In the genomic region with DNA sequence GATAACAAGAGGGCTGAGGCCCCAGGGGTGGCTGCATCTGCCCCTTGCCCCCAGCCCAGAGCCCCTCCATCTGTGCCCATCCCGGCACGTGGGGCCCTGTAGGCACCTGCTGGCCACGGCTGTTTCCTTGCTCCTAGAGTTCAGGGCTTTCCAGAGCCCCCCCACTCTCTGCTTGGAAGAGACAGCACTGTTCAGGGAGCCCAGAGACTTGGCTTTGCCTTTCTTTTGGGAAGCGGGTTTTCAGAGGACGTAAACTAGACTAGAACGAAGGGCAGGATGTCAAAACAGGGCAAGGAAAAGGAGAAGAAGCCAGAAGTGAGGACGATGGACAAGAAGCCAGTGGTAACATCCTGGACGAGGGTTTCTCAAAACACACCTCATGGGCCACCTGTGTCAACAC, we compare ENCODE assay signal across 20 cellular contexts.
DNase-seq lines count a peak whose midpoint lies in the region; ATAC-seq, FAIRE-seq and TF ChIP-seq lines count a peak whose summit lies in the region.
"Had no signal": no experiment of that assay in that cellular context is flagged by ENCODE, and none has a peak within 500 bp of the region (broad histone marks: within the 10 kb centered on the region; RNA-seq: fewer than 3 reads in every experiment).

No MANE protein-coding gene starts in this region.

- DNase-seq in NCI-H1417 (lab: John Stamatoyannopoulos, UW) (peak in 2 of 3 experiments; percentile 47 to 68), NCI-H1417 treated with DMSO at 0.1 percent for 48 hours (lab: John Stamatoyannopoulos, UW) (no peak), K562 (ENCODE audit: extremely low read depth in 1 of 4, low spot score in 3 of 4) (no peak), nephron progenitor cell (no peak), D341Med (ENCODE audit: low spot score) (no peak), NCI-H748 treated with DMSO at 0.1 percent for 48 hours (lab: John Stamatoyannopoulos, UW) (no peak), NCI-H1105 treated with DMSO at 0.1 percent for 48 hours (lab: John Stamatoyannopoulos, UW) (no peak)
- DNase-seq: 8988T; CD4-positive, alpha-beta memory T cell; GM23248; HFFc6; IMR-90 had no signal

- CTCF ChIA-PET in K562 (lab: Yijun Ruan, JAX; ENCODE audit: low intra/inter-chr PET ratio) = no interaction called here

- no peak overlapping the region for H3K4me3 ChIP-seq in K562
- H3K4me3 ChIP-seq: BLaER1, GM23248 had no signal

- peaks cover 14% of the 10 kb centered on the region for H3K4me1 Mint-ChIP-seq in nephron progenitor cell
- H3K4me1 Mint-ChIP-seq: CD14-positive monocyte had no signal

- POLR2A ChIA-PET in K562 (lab: Yijun Ruan, JAX) = no interaction called here

- H3K9me3 ChIP-seq in K562 (replicated peaks; ENCODE audit: control insufficient read depth, insufficient read depth, low read depth, low read length) = peaks cover 2% of the 10 kb centered on the region; the same call in 1 of the 2 replicates

- TF ChIP-seq CTCF in K562 (IDR thresholded peaks at IDR 0.05 in 2 of 3, conservative IDR thresholded peaks at IDR 0.05 in 1 of 3; ENCODE audit: insufficient read depth in 2 of 3, low read depth in 1 of 3, low read length in 3 of 3) (no peak), nephron progenitor cell (IDR thresholded peaks at IDR 0.05) (no peak)

- no peak for FAIRE-seq in K562 (lab: Jason Lieb, UNC)
- FAIRE-seq: G401.6, GM12891, GM19239, H54, HTR-8/SVneo had no signal

- no peak overlapping the region for H3K4me2 ChIP-seq in K562 (ENCODE audit: insufficient read depth, low read length)
- H3K4me2 ChIP-seq: BLaER1 had no signal

- H3K9me3 Mint-ChIP-seq in nephron progenitor cell = peaks cover 16% of the 10 kb centered on the region

- TF ChIP-seq EP300 in K562 (IDR thresholded peaks at IDR 0.05; ENCODE audit: low read length) = no peak

- H3K36me3 Mint-ChIP-seq in nephron progenitor cell (ENCODE audit: low read depth) = no peaks in the 10 kb centered on the region
- H3K36me3 Mint-ChIP-seq: CD14-positive monocyte; CD4-positive, alpha-beta memory T cell had no signal

- no peaks in the 10 kb centered on the region for H3K79me2 ChIP-seq in K562 (ENCODE audit: control insufficient read depth, insufficient read depth, low read length)

- 13% methylated on average over 8 of the region's 8 CpGs for WGBS in K562 (ENCODE audit: insufficient coverage, low coverage, missing lambda C conversion rate)

- peak overlapping the region; percentile 34 for H3K27ac Mint-ChIP-seq in nephron progenitor cell
- H3K27ac Mint-ChIP-seq: CD14-positive monocyte, HFFc6 had no signal

- no peaks in the 10 kb centered on the region; the same call in 1 of the 2 replicates for H4K20me1 ChIP-seq in K562 (replicated peaks; ENCODE audit: control insufficient read depth, insufficient read depth, low read length)
- H4K20me1 ChIP-seq: BLaER1 had no signal

- H3K36me3 ChIP-seq in K562 (ENCODE audit: control insufficient read depth, insufficient read depth, low read length) = no peaks in the 10 kb centered on the region
- H3K36me3 ChIP-seq: BLaER1 had no signal

- H2AFZ ChIP-seq in K562 (ENCODE audit: low read depth, low read length) = no peak overlapping the region
- H2AFZ ChIP-seq: GM23248 had no signal

- intact Hi-C loops in K562 (cut with micrococcal nuclease) = no loop called here

- H3K4me1 ChIP-seq in K562 (replicated peaks in 1 of 2; ENCODE audit: control insufficient read depth in 2 of 2, insufficient read depth in 2 of 2, low read length in 2 of 2) = peaks cover 0 to 12% of the 10 kb centered on the region in 2 experiments; a peak in 1 of 5 replicates
- H3K4me1 ChIP-seq: BLaER1 had no signal

- no peak for ATAC-seq in K562
- ATAC-seq: HCT116 had no signal

- no peak overlapping the region for H3K9ac ChIP-seq in K562 (ENCODE audit: insufficient read depth in 1 of 2, low read depth in 2 of 2, low read length in 2 of 2)
- H3K9ac ChIP-seq: BLaER1, GM23248 had no signal

- BruUV-seq in K562 (replicated peaks; lab: Mats Ljungman, UMichigan) = no TSS peak

- no peak overlapping the region for H3K4me3 Mint-ChIP-seq in nephron progenitor cell
- H3K4me3 Mint-ChIP-seq: CD14-positive monocyte; CD4-positive, alpha-beta memory T cell; HFFc6 had no signal

- peaks cover 69% of the 10 kb centered on the region for H3K27me3 Mint-ChIP-seq in nephron progenitor cell (ENCODE audit: low read depth, poor library complexity)

- no peak for TF ChIP-seq RAD21 in K562 (CRISPR knock-in tag; conservative IDR thresholded peaks at IDR 0.05 in 1 of 2, IDR thresholded peaks at IDR 0.05 in 1 of 2)

- no peaks in the 10 kb centered on the region for H3K9me1 ChIP-seq in K562 (ENCODE audit: control insufficient read depth, insufficient read depth, low read length)

- TF ChIP-seq POLR2A in K562 (conservative IDR thresholded peaks at IDR 0.05) = no peak

- no peak overlapping the region for H3K27ac ChIP-seq in K562 (ENCODE audit: extremely low read depth, low read depth, low read length)
- H3K27ac ChIP-seq: BLaER1, GM23248 had no signal

- in situ Hi-C loops in K562 (cut with MboI) = no loop called here

- H3K27me3 ChIP-seq in K562 (ENCODE audit: control insufficient read depth in 2 of 2, insufficient read depth in 2 of 2, low read length in 2 of 2) = no peaks in the 10 kb centered on the region; a peak in 1 of 5 replicates
- H3K27me3 ChIP-seq: BLaER1 had no signal

TF ChIP-seq in K562, 482 proteins besides CTCF, POLR2A, EP300 and RAD21:
- TF ChIP-seq EZH2 (IDR thresholded peaks at IDR 0.05; ENCODE audit: borderline replicate concordance, low read depth, low read length) (no peak), ETV5 (CRISPR knock-in tag; IDR thresholded peaks at IDR 0.05; ENCODE audit: low read depth) (no peak), ZNF121 (CRISPR knock-in tag; conservative IDR thresholded peaks at IDR 0.05) (no peak), ZNF740 (CRISPR knock-in tag; IDR thresholded peaks at IDR 0.05) (0 out of 2 replicates have a peak, but pooled peaks have one; percentile 56), ZNF740 (tag; IDR thresholded peaks at IDR 0.05) (no peak), PCBP1 (IDR thresholded peaks at IDR 0.05; ENCODE audit: low read depth, low read length, poor library complexity, severe bottlenecking) (no peak)

Comparison
In these comparisons a context has a peak if more than half of its experiments do, and no peak if none do; other contexts are left out.
1. DNase-seq: peak in NCI-H1417 (2 of 3); none in NCI-H1417 treated with DMSO at 0.1 percent for 48 hours (single experiment), K562 (0 of 4), nephron progenitor cell (single experiment), D341Med (single experiment), NCI-H748 treated with DMSO at 0.1 percent for 48 hours (single experiment) and NCI-H1105 treated with DMSO at 0.1 percent for 48 hours (single experiment).